Comparison of ENCODE assay signal across 8 cellular contexts in genomic region chr16:29791845-29792797, GRCh38. TPM values are rescaled to one million over a fixed set of nuclear protein-coding genes. Genes with fewer than 3 reads are reported as not detected.
DNase-seq lines count a peak whose midpoint lies in the region; ATAC-seq and TF ChIP-seq lines count a peak whose summit lies in the region.
"Had no signal": no experiment of that assay in that cellular context is flagged by ENCODE, and none has a peak within 500 bp of the region (broad histone marks: within the 10 kb centered on the region; RNA-seq: fewer than 3 reads in every experiment).

No MANE protein-coding gene starts in this region.

- DNase-seq in mesendoderm (no peak), NCI-H1930 (lab: John Stamatoyannopoulos, UW) (no peak), hypothalamus (lab: John Stamatoyannopoulos, UW) (no peak)
- DNase-seq: NCI-H1436 treated with DMSO at 0.1 percent for 48 hours had no signal

- no peak for ATAC-seq in HG03520 (IDR thresholded peaks at IDR 0.05; ENCODE audit: unreplicated experiment)
- ATAC-seq: sciatic nerve had no signal

- H3K9ac ChIP-seq in ES-I3 (ENCODE audit: low read depth, low read length) (peak overlapping the region; percentile 95; the same call in 1 of the 2 replicates), mesendoderm (ENCODE audit: low read length) (peak overlapping the region; percentile 96)

- no peaks in the 10 kb centered on the region for H3K9me3 ChIP-seq in ES-I3 (ENCODE audit: control insufficient read depth, insufficient read depth, low read length)

- H3K56ac ChIP-seq in mesendoderm (ENCODE audit: low read length), result peak overlapping the region; percentile 94

- H3K4me2 ChIP-seq in mesendoderm (ENCODE audit: low read length), result peak overlapping the region; percentile 93

- TF ChIP-seq CTCF in WI38 (IDR thresholded peaks at IDR 0.05; ENCODE audit: low read depth, low read length), result no peak

- peaks cover 30% of the 10 kb centered on the region for H3K79me1 ChIP-seq in mesendoderm (ENCODE audit: low read length)

- no peak overlapping the region for H4K8ac ChIP-seq in mesendoderm (ENCODE audit: low read depth, low read length)

- H2BK5ac ChIP-seq in mesendoderm (ENCODE audit: low read length), result no peak overlapping the region

- H3K36me3 ChIP-seq in ES-I3 (ENCODE audit: insufficient read depth, low read length) (peaks cover 6% of the 10 kb centered on the region), mesendoderm (ENCODE audit: control insufficient read depth, insufficient read depth, low read length) (peaks cover 7% of the 10 kb centered on the region)

- H3K18ac ChIP-seq in mesendoderm (ENCODE audit: low read length), result no peak overlapping the region

- H2AK5ac ChIP-seq in mesendoderm (ENCODE audit: low read length), result peak overlapping the region; percentile 88

- no CpG with 5 or more reads among the region's 9 CpGs for WGBS in mesendoderm (ENCODE audit: extremely low coverage, insufficient coverage, low lambda C conversion rate)

- no peak overlapping the region for H4K5ac ChIP-seq in mesendoderm (ENCODE audit: low read length)

- peak overlapping the region; percentile 50 for H3K23ac ChIP-seq in mesendoderm (ENCODE audit: low read length)

- peak overlapping the region; percentile 96 for H3K4me3 ChIP-seq in WI38 (ENCODE audit: low read depth, low read length)
- H3K4me3 ChIP-seq in mesendoderm (ENCODE audit: low read length), result peak overlapping the region; percentile 96

- H3K27ac ChIP-seq in mesendoderm (ENCODE audit: low read depth, low read length), result no peak overlapping the region

- no peak overlapping the region for H2BK15ac ChIP-seq in mesendoderm (replicated peaks; ENCODE audit: low read depth)

- no peak overlapping the region for H2BK120ac ChIP-seq in mesendoderm (ENCODE audit: low read depth, low read length)

- H3K79me2 ChIP-seq in mesendoderm (ENCODE audit: control insufficient read depth, insufficient read depth, low read length), result peaks cover 49% of the 10 kb centered on the region

- H3K4me1 ChIP-seq in ES-I3 (ENCODE audit: insufficient read depth, low read length), result peaks cover 8% of the 10 kb centered on the region
- peaks cover 12% of the 10 kb centered on the region for H3K4me1 ChIP-seq in mesendoderm (ENCODE audit: control insufficient read depth, low read depth, low read length)

- H3K27me3 ChIP-seq in mesendoderm (ENCODE audit: insufficient read depth, low read length, poor library complexity), result no peaks in the 10 kb centered on the region

- no peak overlapping the region for H3K4ac ChIP-seq in mesendoderm (ENCODE audit: low read depth, low read length)

RNA-seq across cellular contexts. Expression of gene KIF22, which starts 1.6 kb away (rescaled TPM):
- 74.0 TPM for polyA plus RNA-seq in mesendoderm (2013, experiment 1 of 2)
- 75.7 TPM for polyA plus RNA-seq in mesendoderm (2013, experiment 2 of 2)

RNA-seq across cellular contexts. Expression of gene ZG16, which starts 14.1 kb away (rescaled TPM):
- polyA plus RNA-seq in mesendoderm (2013, experiment 1 of 2), result 0.01 TPM
- not detected for polyA plus RNA-seq in mesendoderm (2013, experiment 2 of 2)

RNA-seq across cellular contexts. Expression of gene MAZ, which starts 14.2 kb away (rescaled TPM):
- polyA plus RNA-seq in mesendoderm (2013, experiment 1 of 2), result 156 TPM
- polyA plus RNA-seq in mesendoderm (2013, experiment 2 of 2), result 158 TPM

RNA-seq across cellular contexts. Expression of gene PRRT2, which starts 19.9 kb away (rescaled TPM):
- polyA plus RNA-seq in mesendoderm (2013, experiment 1 of 2), result 2.4 TPM
- polyA plus RNA-seq in mesendoderm (2013, experiment 2 of 2), result 2.5 TPM

RNA-seq across cellular contexts. Expression of gene PAGR1, which starts 23.8 kb away (rescaled TPM):
- polyA plus RNA-seq in mesendoderm (2013, experiment 1 of 2), result 59.4 TPM
- polyA plus RNA-seq in mesendoderm (2013, experiment 2 of 2), result 59.3 TPM
